Comparison of ENCODE assay signal across 8 cellular contexts in the genomic region with DNA sequence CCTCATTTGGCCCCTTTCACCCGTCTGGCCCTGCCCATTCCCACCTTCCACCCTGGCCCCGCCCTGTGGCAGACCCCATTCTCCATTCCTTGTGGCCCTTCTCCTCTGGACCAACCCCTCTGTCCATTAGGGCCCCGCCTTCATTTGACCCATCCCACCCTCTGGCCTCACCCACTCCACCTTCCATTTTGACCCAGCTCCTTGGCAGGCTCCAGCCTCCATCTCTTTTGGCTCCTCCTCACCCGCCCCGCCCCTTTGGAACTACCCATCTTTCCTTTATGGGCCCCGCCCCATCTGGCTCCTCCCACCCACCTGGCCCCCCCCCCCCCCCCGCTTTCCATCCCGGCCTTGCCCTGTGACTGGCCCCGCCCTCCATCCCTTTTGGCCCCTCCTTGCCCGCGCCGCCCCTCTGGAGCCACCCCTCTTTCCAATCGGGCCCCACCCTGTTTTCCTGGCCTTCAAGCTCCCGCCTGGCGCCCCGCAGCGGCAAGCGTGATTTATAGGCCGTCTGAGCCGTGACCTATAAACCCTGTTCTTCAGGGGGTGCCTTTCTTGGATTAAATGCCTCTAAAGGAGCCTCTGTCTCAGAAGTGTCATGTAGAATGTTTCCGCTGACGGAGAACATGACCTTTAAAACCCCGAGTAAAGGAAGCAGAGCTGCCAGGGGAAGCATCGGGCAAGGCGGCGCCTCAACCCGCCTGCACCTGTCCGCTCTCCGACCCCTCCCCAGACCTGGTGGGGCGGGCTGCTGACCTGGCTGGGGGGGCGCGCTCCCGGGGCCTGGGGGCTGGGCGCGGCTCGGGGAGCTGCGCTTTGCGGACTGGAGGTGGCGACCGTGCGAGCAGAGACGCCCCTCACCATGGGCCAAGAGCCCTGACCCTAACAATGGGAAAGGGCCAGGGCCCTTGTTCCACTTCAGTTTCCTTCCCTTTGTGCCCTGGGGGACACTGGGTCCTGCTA.
DNase-seq lines count a peak whose midpoint lies in the region; ATAC-seq and TF ChIP-seq lines count a peak whose summit lies in the region.

No MANE protein-coding gene starts in this region.

- peaks cover 6% of the 10 kb centered on the region for H3K4me1 Mint-ChIP-seq in Calu3 (ENCODE audit: low read depth, unreplicated experiment)

- CTCF ChIA-PET in Calu3 (lab: Charles Lee) = no interaction called here

- H3K27me3 ChIP-seq in heart right ventricle = peaks cover 0 to 53% (median 22%) of the 10 kb centered on the region in 7 donors

- H3K9me3 ChIP-seq in heart right ventricle = no peaks in the 10 kb centered on the region

- peak overlapping the region in 1 of 10 donors; percentile 9 for H3K27ac ChIP-seq in heart right ventricle

- BruUV-seq in Calu3 (replicated peaks; lab: Mats Ljungman, UMichigan) = no TSS peak

- peaks cover 45% of the 10 kb centered on the region for H3K27me3 Mint-ChIP-seq in Calu3 (ENCODE audit: unreplicated experiment)

- H3K36me3 Mint-ChIP-seq in Calu3 (ENCODE audit: insufficient read depth, unreplicated experiment) = peaks cover 4% of the 10 kb centered on the region

- DNase-seq in Calu3 (peak; percentile 17), NCI-H2196 treated with DMSO at 0.1 percent for 48 hours (lab: John Stamatoyannopoulos, UW; ENCODE audit: unreplicated experiment) (peak; percentile 45), heart right ventricle (peak; percentile 58 to 76), globus pallidus (ENCODE audit: low spot score) (no peak), occipital lobe (lab: John Stamatoyannopoulos, UW) (no peak)
- DNase-seq in activated CD8-positive, alpha-beta memory T cell treated with anti-CD3 and anti-CD28 coated beads, Interleukin-2, amount 50 U/mL, for 48 hours = peak; percentile 87
- peak; percentile 51 for DNase-seq in stimulated activated CD4-positive, alpha-beta T cell treated with anti-CD3 and anti-CD28 coated beads, Interleukin-12 subunit alpha, Interleukin-12 subunit beta, amount 100 ng/mL, for 4 hours

- ATAC-seq in heart right ventricle (peak; percentile 37 to 77 (median 54)), HG02798 (IDR thresholded peaks at IDR 0.05; ENCODE audit: poor library complexity, unreplicated experiment) (no peak)

- no peak overlapping the region for H3K4me3 Mint-ChIP-seq in Calu3 (ENCODE audit: low read depth, unreplicated experiment)

- 20 to 21% methylated on average over 39 to 42 of the region's 42 CpGs for WGBS in heart right ventricle, 2 donors

- no peaks in the 10 kb centered on the region for H3K9me3 Mint-ChIP-seq in Calu3 (ENCODE audit: low read depth, unreplicated experiment)

- peak overlapping the region in 2 of 10 donors; percentile 26 for H3K4me3 ChIP-seq in heart right ventricle

- no peak overlapping the region for H3K27ac Mint-ChIP-seq in Calu3 (ENCODE audit: unreplicated experiment)

- H3K36me3 ChIP-seq in heart right ventricle = no peaks in the 10 kb centered on the region

- H3K4me1 ChIP-seq in heart right ventricle = peaks cover 5 to 28% (median 16%) of the 10 kb centered on the region in 9 donors

- intact Hi-C loops in Calu3 (cut with micrococcal nuclease; ENCODE audit: unreplicated experiment) (no loop called here), heart right ventricle (cut with DNase I) (no loop called here)

- TF ChIP-seq CTCF in Calu3 (IDR thresholded peaks at IDR 0.05; ENCODE audit: unreplicated experiment) (no peak), heart right ventricle (IDR thresholded peaks at IDR 0.05) (peak in 3 of 9 donors; percentile 14 to 34 (median 18))

Comparison
In these comparisons a context has a peak if more than half of its experiments do, and no peak if none do; other contexts are left out.
1. DNase-seq: peak in Calu3 (single experiment), NCI-H2196 treated with DMSO at 0.1 percent for 48 hours (single experiment), activated CD8-positive, alpha-beta memory T cell treated with anti-CD3 and anti-CD28 coated beads, Interleukin-2, amount 50 U/mL, for 48 hours (single experiment), heart right ventricle (2 of 2) and stimulated activated CD4-positive, alpha-beta T cell treated with anti-CD3 and anti-CD28 coated beads, Interleukin-12 subunit alpha, Interleukin-12 subunit beta, amount 100 ng/mL, for 4 hours (single experiment); none in globus pallidus (single experiment) and occipital lobe (single experiment).